Comparison of ENCODE assay signal across 22 cellular contexts in the genomic region with DNA sequence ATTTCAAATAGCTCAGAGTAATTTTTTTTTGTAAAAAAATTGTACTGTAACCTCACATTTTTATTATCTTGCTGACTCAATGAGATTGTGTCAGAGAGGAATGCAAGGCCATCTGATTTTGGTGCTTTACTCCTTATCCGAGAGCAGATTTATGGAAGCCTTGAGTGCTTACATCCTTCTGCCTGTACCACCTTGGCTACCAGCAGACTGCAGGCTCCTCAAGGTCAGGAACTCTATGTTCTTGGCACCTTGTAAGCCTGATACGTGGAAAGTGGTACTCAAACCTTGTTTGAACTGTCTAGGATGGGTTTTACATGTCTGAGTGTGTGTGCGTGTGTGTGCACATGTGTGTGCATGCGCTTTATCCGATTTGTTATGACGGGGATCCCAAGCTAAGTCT.
A peak's percentile ranks its signal among the peaks of the same experiment; 100 is the strongest.
DNase-seq lines count a peak whose midpoint lies in the region; ATAC-seq and TF ChIP-seq lines count a peak whose summit lies in the region.
"Had no signal": no experiment of that assay in that cellular context is flagged by ENCODE, and none has a peak within 500 bp of the region (broad histone marks: within the 10 kb centered on the region; RNA-seq: fewer than 3 reads in every experiment).

No MANE protein-coding gene starts in this region.

- peak overlapping the region in 4 of 5 donors; percentile 35 to 56 (median 49) for H3K27ac ChIP-seq in adrenal gland
- H3K27ac ChIP-seq in osteoblast (ENCODE audit: low read depth, low read length), result no peak overlapping the region
- no peak overlapping the region for H3K27ac ChIP-seq in tibial artery
- H3K27ac ChIP-seq: C4-2B, SJCRH30 had no signal

- DNase-seq in A172 (ENCODE audit: low spot score), result peak; percentile 5
- DNase-seq in adrenal gland, result peak; percentile 43 to 85 (median 81)
- DNase-seq in left cardiac atrium, result no peak
- peak; percentile 61 for DNase-seq in osteoblast (ENCODE audit: insufficient read length, low spot score, missing footprints)
- no peak for DNase-seq in NCI-H2171 treated with DMSO at 0.1 percent for 48 hours (lab: John Stamatoyannopoulos, UW)
- DNase-seq in tibial artery, result no peak
- DNase-seq in AG08396 (ENCODE audit: low spot score), result no peak
- DNase-seq: 8988T; DND-41; GDM1; H7; MG63; NCI-H1092 treated with DMSO at 0.1 percent for 48 hours; NCI-H1694 treated with DMSO at 0.1 percent for 48 hours; NCI-H69; NK-92 treated with Interleukin-12 subunit alpha and Interleukin-12 subunit beta, amount 100 ng/mL, for 24 hours; OCI-M1; RPMI8226; SJCRH30 had no signal

- no peak overlapping the region for H3K4me2 ChIP-seq in osteoblast (ENCODE audit: insufficient read depth, low read length)

- H4K20me1 ChIP-seq in osteoblast (ENCODE audit: insufficient read depth, low read length), result no peaks in the 10 kb centered on the region

- H2AFZ ChIP-seq in osteoblast (ENCODE audit: low read length), result no peak overlapping the region

- H3K36me3 ChIP-seq in adrenal gland (replicated peaks in 1 of 2) (no peaks in the 10 kb centered on the region), osteoblast (ENCODE audit: insufficient read depth, low read length) (no peaks in the 10 kb centered on the region), tibial artery (no peaks in the 10 kb centered on the region)
- H3K36me3 ChIP-seq: MG63, SJCRH30 had no signal

- H3K27me3 ChIP-seq in adrenal gland, result no peaks in the 10 kb centered on the region
- no peaks in the 10 kb centered on the region for H3K27me3 ChIP-seq in osteoblast (ENCODE audit: insufficient read depth, low read length)
- H3K27me3 ChIP-seq in tibial artery, result no peaks in the 10 kb centered on the region
- H3K27me3 ChIP-seq: MG63, SJCRH30 had no signal

- no peak for TF ChIP-seq POLR2A in adrenal gland (IDR thresholded peaks at IDR 0.05)

- 42 to 58% (median 47%) methylated on average over 6 of the region's 6 CpGs for WGBS in adrenal gland, 4 donors

- H3K4me1 ChIP-seq in adrenal gland (replicated peaks in 1 of 2), result peaks cover 10% of the 10 kb centered on the region in 2 donors
- H3K4me1 ChIP-seq in osteoblast (ENCODE audit: insufficient read depth, low read length), result no peaks in the 10 kb centered on the region
- no peaks in the 10 kb centered on the region for H3K4me1 ChIP-seq in tibial artery
- H3K4me1 ChIP-seq: SJCRH30 had no signal

- ATAC-seq in left cardiac atrium, result peak; percentile 63 to 85
- ATAC-seq in GM21619 (IDR thresholded peaks at IDR 0.05; ENCODE audit: unreplicated experiment), result no peak
- ATAC-seq: HepG2 had no signal

- TF ChIP-seq CTCF in adrenal gland (IDR thresholded peaks at IDR 0.05), result no peak
- TF ChIP-seq CTCF in osteoblast (IDR thresholded peaks at IDR 0.05; ENCODE audit: extremely low read depth, low read depth, low read length), result no peak
- no peak for TF ChIP-seq CTCF in tibial artery (IDR thresholded peaks at IDR 0.05)

- H3K4me3 ChIP-seq in adrenal gland, result no peak overlapping the region
- H3K4me3 ChIP-seq in osteoblast (ENCODE audit: insufficient read depth, low read length), result no peak overlapping the region
- no peak overlapping the region for H3K4me3 ChIP-seq in tibial artery
- H3K4me3 ChIP-seq: MG63, SJCRH30 had no signal

- no peaks in the 10 kb centered on the region for H3K79me2 ChIP-seq in osteoblast (ENCODE audit: insufficient read depth, low read length)

- intact Hi-C loops in adrenal gland (cut with DNase I), result no loop called here
- intact Hi-C loops in left cardiac atrium (cut with DNase I), result no loop called here
- intact Hi-C loops in tibial artery (cut with DNase I; ENCODE audit: low total_unique reads), result no loop called here

- H3K9me3 ChIP-seq in adrenal gland (replicated peaks in 1 of 3) (no peaks in the 10 kb centered on the region), osteoblast (ENCODE audit: low read depth, low read length) (no peaks in the 10 kb centered on the region), tibial artery (no peaks in the 10 kb centered on the region)
- H3K9me3 ChIP-seq: MG63, SJCRH30 had no signal

Comparison
In these comparisons a context has a peak if more than half of its experiments do, and no peak if none do; other contexts are left out.
1. DNase-seq: peak in A172 (single experiment), adrenal gland (7 of 7) and osteoblast (single experiment); none in left cardiac atrium (single experiment), NCI-H2171 treated with DMSO at 0.1 percent for 48 hours (single experiment), tibial artery (0 of 2) and AG08396 (single experiment).
2. H3K27ac ChIP-seq: peak in adrenal gland (4 of 5); none in osteoblast (single experiment) and tibial artery (0 of 2).